ENCODE assay signal across 9 cellular contexts in the genomic region with DNA sequence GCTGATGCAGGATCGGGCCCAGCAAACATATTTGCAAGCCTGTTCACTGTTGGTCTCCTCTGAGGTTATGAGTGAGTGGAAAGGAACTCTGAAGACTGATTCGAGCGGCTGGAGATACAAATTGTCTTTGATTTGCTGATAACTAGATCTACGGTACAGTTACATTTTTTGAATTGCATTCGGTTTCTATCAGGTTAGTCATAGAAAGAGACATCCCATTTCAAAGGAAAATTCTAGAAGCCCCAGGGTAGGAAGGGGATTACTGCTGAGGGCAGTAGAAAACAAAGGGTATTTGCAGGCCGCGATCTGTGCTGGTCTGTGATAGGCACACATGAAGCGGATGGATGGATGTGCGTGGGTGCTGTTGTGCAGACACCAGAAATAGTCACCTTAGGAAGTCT.
DNase-seq lines count a peak whose midpoint lies in the region; ATAC-seq and TF ChIP-seq lines count a peak whose summit lies in the region.
"Had no signal": no experiment of that assay in that cellular context is flagged by ENCODE, and none has a peak within 500 bp of the region (broad histone marks: within the 10 kb centered on the region; RNA-seq: fewer than 3 reads in every experiment).

No MANE protein-coding gene starts in this region.

- intact Hi-C loops in activated CD4-positive, alpha-beta T cell treated with anti-CD3 and anti-CD28 coated beads for 36 hours (cut with DNase I, micrococcal nuclease), result loop anchor here (5.0 kb wide), 3 partner anchors 111 to 186 kb away; no protein-coding TSS in a partner anchor
- intact Hi-C loops in lower lobe of right lung (cut with DNase I), result no loop called here
- intact Hi-C loops in CD8-positive, alpha-beta T cell (cut with DNase I, micrococcal nuclease), result loop anchor here in 1 of 2 experiments (5.0 kb wide), 1 partner anchor 151 kb away; no protein-coding TSS in a partner anchor

- peak overlapping the region; percentile 61 for H3K27ac Mint-ChIP-seq in activated CD4-positive, alpha-beta T cell treated with anti-CD3 and anti-CD28 coated beads for 36 hours
- H3K27ac Mint-ChIP-seq in CD8-positive, alpha-beta T cell, result no peak overlapping the region

- in situ Hi-C loops in astrocyte of the cerebellum (cut with HindIII; ENCODE audit: low sequenced_read_pairs), result no loop called here

- H3K9me3 ChIP-seq in lower lobe of right lung, result no peaks in the 10 kb centered on the region
- no peaks in the 10 kb centered on the region for H3K9me3 ChIP-seq in thoracic aorta
- no peaks in the 10 kb centered on the region for H3K9me3 ChIP-seq in CD8-positive, alpha-beta T cell (ENCODE audit: low read length)

- H3K27me3 ChIP-seq in lower lobe of right lung (ENCODE audit: low read depth) (no peaks in the 10 kb centered on the region), thoracic aorta (replicated peaks; ENCODE audit: insufficient read depth) (no peaks in the 10 kb centered on the region)
- no peaks in the 10 kb centered on the region for H3K27me3 ChIP-seq in CD8-positive, alpha-beta T cell (ENCODE audit: insufficient read depth, low read length)

- POLR2A ChIA-PET in activated CD4-positive, alpha-beta T cell treated with anti-CD3 and anti-CD28 coated beads for 36 hours (lab: Charles Lee), result interaction anchor here (0.7 kb wide), 1 partner anchor 22 kb away, joined by 5 read pairs; no protein-coding TSS in a partner anchor
- POLR2A ChIA-PET in CD8-positive, alpha-beta T cell (lab: Charles Lee), result no interaction called here

- no peak overlapping the region for H3K4me3 Mint-ChIP-seq in activated CD4-positive, alpha-beta T cell treated with anti-CD3 and anti-CD28 coated beads for 36 hours
- no peak overlapping the region for H3K4me3 Mint-ChIP-seq in CD8-positive, alpha-beta T cell

- ATAC-seq in activated CD4-positive, alpha-beta T cell treated with anti-CD3 and anti-CD28 coated beads for 36 hours, result peak; percentile 23
- no peak for ATAC-seq in lower lobe of right lung
- no peak for ATAC-seq in thoracic aorta (ENCODE audit: insufficient number of reproducible peaks, low FRiP score, low read depth)
- ATAC-seq in CD8-positive, alpha-beta T cell, result no peak

- H3K4me1 Mint-ChIP-seq in activated CD4-positive, alpha-beta T cell treated with anti-CD3 and anti-CD28 coated beads for 36 hours, result peaks cover 30% of the 10 kb centered on the region
- no peaks in the 10 kb centered on the region for H3K4me1 Mint-ChIP-seq in CD8-positive, alpha-beta T cell (ENCODE audit: low read depth)

- TF ChIP-seq CTCF in astrocyte of the cerebellum (IDR thresholded peaks at IDR 0.05; ENCODE audit: low read depth, low read length, missing control alignments) (no peak), lower lobe of right lung (IDR thresholded peaks at IDR 0.05) (no peak), thoracic aorta (IDR thresholded peaks at IDR 0.05) (no peak)
- no peak for TF ChIP-seq CTCF in CD8-positive, alpha-beta T cell (IDR thresholded peaks at IDR 0.05)

- H3K4me1 ChIP-seq in lower lobe of right lung (peaks cover 60% of the 10 kb centered on the region), thoracic aorta (ENCODE audit: control insufficient read depth in 1 of 2, low read depth in 2 of 2) (peaks cover 11 to 50% of the 10 kb centered on the region in 2 donors)
- no peaks in the 10 kb centered on the region for H3K4me1 ChIP-seq in CD8-positive, alpha-beta T cell (ENCODE audit: insufficient read depth, low read length)

- H3K27ac ChIP-seq in lower lobe of right lung, result peak overlapping the region; percentile 58
- peak overlapping the region; percentile 47 to 49 for H3K27ac ChIP-seq in thoracic aorta
- H3K27ac ChIP-seq in CD8-positive, alpha-beta T cell (ENCODE audit: low read depth, low read length), result no peak overlapping the region

- DNase-seq in activated CD4-positive, alpha-beta T cell treated with anti-CD3 and anti-CD28 coated beads for 36 hours, result no peak
- no peak for DNase-seq in activated CD4-positive, alpha-beta T cell treated with anti-CD3 and anti-CD28 coated beads, Interleukin-2, amount 50 U/mL, for 1 hour
- DNase-seq in astrocyte of the cerebellum (ENCODE audit: low read depth) (peak; percentile 91), lower lobe of right lung (no peak), thoracic aorta (ENCODE audit: low spot score) (no peak), NCI-H774 (lab: John Stamatoyannopoulos, UW) (no peak), SIG-M5 treated with dmso at 0.1 percent for 504 hours (lab: John Stamatoyannopoulos, UW; ENCODE audit: unreplicated experiment) (no peak)
- DNase-seq in CD8-positive, alpha-beta T cell, result no peak
- DNase-seq: NCI-H2081 treated with DMSO at 0.1 percent for 48 hours had no signal

- no peaks in the 10 kb centered on the region for H3K27me3 Mint-ChIP-seq in activated CD4-positive, alpha-beta T cell treated with anti-CD3 and anti-CD28 coated beads for 36 hours
- no peaks in the 10 kb centered on the region for H3K27me3 Mint-ChIP-seq in CD8-positive, alpha-beta T cell (ENCODE audit: low read depth)

- H3K36me3 Mint-ChIP-seq in activated CD4-positive, alpha-beta T cell treated with anti-CD3 and anti-CD28 coated beads for 36 hours (ENCODE audit: low read depth), result peaks cover 10% of the 10 kb centered on the region
- H3K36me3 Mint-ChIP-seq in CD8-positive, alpha-beta T cell, result peaks cover 63% of the 10 kb centered on the region

- peaks cover 13% of the 10 kb centered on the region for H3K36me3 ChIP-seq in lower lobe of right lung
- H3K36me3 ChIP-seq in thoracic aorta, result peaks cover 6% of the 10 kb centered on the region
- H3K36me3 ChIP-seq in CD8-positive, alpha-beta T cell (ENCODE audit: insufficient read depth, low read length), result peaks cover 7% of the 10 kb centered on the region

- H3K9me3 Mint-ChIP-seq in activated CD4-positive, alpha-beta T cell treated with anti-CD3 and anti-CD28 coated beads for 36 hours (ENCODE audit: low read depth), result no peaks in the 10 kb centered on the region
- H3K9me3 Mint-ChIP-seq in CD8-positive, alpha-beta T cell, result no peaks in the 10 kb centered on the region

- H3K4me3 ChIP-seq in astrocyte of the cerebellum (ENCODE audit: low read depth, low read length) (no peak overlapping the region), lower lobe of right lung (no peak overlapping the region), thoracic aorta (no peak overlapping the region)
- H3K4me3 ChIP-seq in CD8-positive, alpha-beta T cell (ENCODE audit: low read depth, low read length), result no peak overlapping the region

- CTCF ChIA-PET in activated CD4-positive, alpha-beta T cell treated with anti-CD3 and anti-CD28 coated beads for 36 hours (lab: Charles Lee), result interaction anchor here (0.6 to 2.4 kb wide), 17 partner anchors 10 to 345 kb away, joined by 3 to 26 read pairs (median 4); no protein-coding TSS in a partner anchor
- CTCF ChIA-PET in CD8-positive, alpha-beta T cell (lab: Charles Lee), result interaction anchor here (0.7 to 13.0 kb wide), 7 partner anchors 10 to 334 kb away, joined by 3 to 300 read pairs (median 3); no protein-coding TSS in a partner anchor
